In genomic region chr1:209931141-209931540, GRCh38 we compare ENCODE assay signal across 1 cellular context.
TF ChIP-seq lines count a peak whose summit lies in the region.

No MANE protein-coding gene starts in this region.

TF ChIP-seq in K562, 482 proteins besides CTCF, POLR2A, EP300 and RAD21 (continued from another document and continues in another):
- TF ChIP-seq ELK1 (CRISPR knock-in tag; IDR thresholded peaks at IDR 0.05) = no peak
- no peak for TF ChIP-seq NR4A1 (CRISPR knock-in tag; IDR thresholded peaks at IDR 0.05)
- TF ChIP-seq NR4A1 (tag; IDR thresholded peaks at IDR 0.05) = no peak
- TF ChIP-seq ARID3A (IDR thresholded peaks at IDR 0.05; ENCODE audit: borderline replicate concordance, low read depth, low read length) = no peak
- TF ChIP-seq CSDE1 (IDR thresholded peaks at IDR 0.05) = no peak
- no peak for TF ChIP-seq KLF13 (tag; IDR thresholded peaks at IDR 0.05; ENCODE audit: borderline replicate concordance, low read depth)
- TF ChIP-seq CBX1 (IDR thresholded peaks at IDR 0.05; ENCODE audit: low read depth) = no peak
- TF ChIP-seq MTA2 (IDR thresholded peaks at IDR 0.05; ENCODE audit: low read depth) = 0 out of 2 replicates have a peak, but pooled peaks have one; percentile 19
- no peak for TF ChIP-seq ZNF586 (CRISPR knock-in tag; conservative IDR thresholded peaks at IDR 0.05)
- TF ChIP-seq KDM5B (IDR thresholded peaks at IDR 0.05; ENCODE audit: insufficient replicate concordance, low read depth, low read length) = no peak
- TF ChIP-seq CTCFL (IDR thresholded peaks at IDR 0.05; ENCODE audit: borderline replicate concordance, insufficient read depth, low read depth, low read length, poor library complexity, severe bottlenecking) = no peak
- no peak for TF ChIP-seq DACH1 (IDR thresholded peaks at IDR 0.05; ENCODE audit: partially characterized antibody)
- no peak for TF ChIP-seq IFI16 (CRISPR knock-in tag; IDR thresholded peaks at IDR 0.05)
- TF ChIP-seq GABPB1 (CRISPR knock-in tag; IDR thresholded peaks at IDR 0.05) = no peak
- no peak for TF ChIP-seq HBP1 (CRISPR knock-in tag; IDR thresholded peaks at IDR 0.05)
- no peak for TF ChIP-seq ZNF76 (CRISPR knock-in tag; IDR thresholded peaks at IDR 0.05; ENCODE audit: borderline replicate concordance)
- TF ChIP-seq GTF2B (IDR thresholded peaks at IDR 0.05; ENCODE audit: extremely low read depth, insufficient read length) = no peak
- peak; percentile 62 for TF ChIP-seq TAL1 (IDR thresholded peaks at IDR 0.05)
- TF ChIP-seq ZBTB12 (CRISPR knock-in tag; IDR thresholded peaks at IDR 0.05) = no peak
- no peak for TF ChIP-seq TCF7L2 (IDR thresholded peaks at IDR 0.05; ENCODE audit: low read depth, low read length)
- TF ChIP-seq PRMT5 (CRISPR knock-in tag; IDR thresholded peaks at IDR 0.05) = no peak
- no peak for TF ChIP-seq ZNF121 (CRISPR knock-in tag; conservative IDR thresholded peaks at IDR 0.05)
- no peak for TF ChIP-seq SAFB2 (IDR thresholded peaks at IDR 0.05; ENCODE audit: borderline replicate concordance, low read depth, low read length, severe bottlenecking)
- no peak for TF ChIP-seq CREB3 (tag; conservative IDR thresholded peaks at IDR 0.05; ENCODE audit: low read depth)
- no peak for TF ChIP-seq USF1 (CRISPR knock-in tag; IDR thresholded peaks at IDR 0.05)
- no peak for TF ChIP-seq ERF (CRISPR knock-in tag; IDR thresholded peaks at IDR 0.05)
- TF ChIP-seq KLF16 (IDR thresholded peaks at IDR 0.05) = peak; percentile 74
- no peak for TF ChIP-seq STAG1 (CRISPR knock-in tag; IDR thresholded peaks at IDR 0.05; ENCODE audit: borderline replicate concordance)
- TF ChIP-seq NFE2L1 (tag; IDR thresholded peaks at IDR 0.05; ENCODE audit: borderline replicate concordance, low read depth) = no peak
- peak; percentile 84 for TF ChIP-seq CBFA2T3 (IDR thresholded peaks at IDR 0.05)
- TF ChIP-seq RFX1 (IDR thresholded peaks at IDR 0.05) = peak; percentile 8; the same call in 1 of the 2 replicates
- no peak for TF ChIP-seq FIP1L1 (IDR thresholded peaks at IDR 0.05; ENCODE audit: low read depth, low read length, poor library complexity, severe bottlenecking)
- no peak for TF ChIP-seq SLC30A9 (CRISPR knock-in tag; IDR thresholded peaks at IDR 0.05)
- TF ChIP-seq NCOA6 (IDR thresholded peaks at IDR 0.05) = no peak
- TF ChIP-seq XRCC4 (IDR thresholded peaks at IDR 0.05; ENCODE audit: extremely low read depth, insufficient read depth, insufficient read length) = no peak
- TF ChIP-seq ZNF274 (IDR thresholded peaks at IDR 0.05; ENCODE audit: borderline replicate concordance, low read depth, low read length) = no peak
- TF ChIP-seq CEBPG (CRISPR knock-in tag; IDR thresholded peaks at IDR 0.05) = no peak
- no peak for TF ChIP-seq CEBPG (tag; conservative IDR thresholded peaks at IDR 0.05 in 1 of 2, IDR thresholded peaks at IDR 0.05 in 1 of 2)
- TF ChIP-seq ZNF778 (CRISPR knock-in tag; IDR thresholded peaks at IDR 0.05) = no peak
- TF ChIP-seq SMARCB1 (IDR thresholded peaks at IDR 0.05; ENCODE audit: insufficient read length, low read depth) = no peak
- TF ChIP-seq PKNOX1 (IDR thresholded peaks at IDR 0.05) = peak; percentile 85
- no peak for TF ChIP-seq FOXP4 (CRISPR knock-in tag; IDR thresholded peaks at IDR 0.05; ENCODE audit: borderline replicate concordance)
- no peak for TF ChIP-seq PHB (CRISPR knock-in tag; IDR thresholded peaks at IDR 0.05)
- TF ChIP-seq NONO (IDR thresholded peaks at IDR 0.05; ENCODE audit: low read depth in 2 of 2, low read length in 1 of 2) = no peak
- TF ChIP-seq ILF3 (IDR thresholded peaks at IDR 0.05; ENCODE audit: borderline replicate concordance) = no peak
- TF ChIP-seq ZNF644 (tag; IDR thresholded peaks at IDR 0.05; ENCODE audit: low read depth) = no peak
- no peak for TF ChIP-seq MEF2D (tag; conservative IDR thresholded peaks at IDR 0.05; ENCODE audit: low read depth)
- no peak for TF ChIP-seq ZKSCAN8 (CRISPR knock-in tag; IDR thresholded peaks at IDR 0.05)
- no peak for TF ChIP-seq MCM7 (IDR thresholded peaks at IDR 0.05)
- TF ChIP-seq ZNF41 (CRISPR knock-in tag; conservative IDR thresholded peaks at IDR 0.05) = no peak
- no peak for TF ChIP-seq MTF1 (CRISPR knock-in tag; IDR thresholded peaks at IDR 0.05; ENCODE audit: borderline replicate concordance)
- no peak for TF ChIP-seq NR2F6 (CRISPR knock-in tag; IDR thresholded peaks at IDR 0.05)
- TF ChIP-seq PTRF (tag; IDR thresholded peaks at IDR 0.05) = no peak
- no peak for TF ChIP-seq IRF9 (tag; IDR thresholded peaks at IDR 0.05)
